9 cellular contexts compared by ENCODE assay signal in genomic region chr21:44455524-44456206, GRCh38. TPM values are rescaled to one million over a fixed set of nuclear protein-coding genes. Genes with fewer than 3 reads are reported as not detected.
DNase-seq lines count a peak whose midpoint lies in the region; ATAC-seq and TF ChIP-seq lines count a peak whose summit lies in the region.
"Had no signal": no experiment of that assay in that cellular context is flagged by ENCODE, and none has a peak within 500 bp of the region (broad histone marks: within the 10 kb centered on the region; RNA-seq: fewer than 3 reads in every experiment).

No MANE protein-coding gene starts in this region.

- H3K9me3 ChIP-seq in liver (ENCODE audit: control insufficient read depth in 4 of 4, low read length in 3 of 4) = no peaks in the 10 kb centered on the region

- TF ChIP-seq RAD21 in liver (IDR thresholded peaks at IDR 0.05) = peak in 1 of 2 donors; percentile 33

- POLR2A ChIA-PET in HEK293T (lab: Yijun Ruan, JAX) = interaction anchor here (0.6 to 1.4 kb wide), 3 partner anchors 24 to 117 kb away, joined by 3 to 6 read pairs (median 3); partner anchors contain the start of gene CFAP410

- H3K4me3 ChIP-seq in liver (ENCODE audit: low read depth in 1 of 3, low read length in 3 of 3) = peak overlapping the region; percentile 41 to 91 (median 68)
- H3K4me3 ChIP-seq: PC-9 had no signal

- no peak overlapping the region for H3K27ac Mint-ChIP-seq in central memory CD8-positive, alpha-beta T cell (ENCODE audit: low read depth)

- no peaks in the 10 kb centered on the region for H3K36me3 ChIP-seq in liver (ENCODE audit: control insufficient read depth in 4 of 4, insufficient read depth in 3 of 4, low read depth in 1 of 4, low read length in 3 of 4)

- peaks cover 21% of the 10 kb centered on the region for H3K27me3 Mint-ChIP-seq in central memory CD8-positive, alpha-beta T cell

- peak overlapping the region; percentile 69 to 94 for H3K27ac ChIP-seq in liver (ENCODE audit: low read depth in 1 of 2, low read length in 2 of 2)
- H3K27ac ChIP-seq: PC-9 had no signal

- H3K4me1 Mint-ChIP-seq in central memory CD8-positive, alpha-beta T cell = no peaks in the 10 kb centered on the region

- ATAC-seq in central memory CD8-positive, alpha-beta T cell (replicated peaks; ENCODE audit: extremely low read depth, poor library complexity, severe bottlenecking) = peak; percentile 54
- ATAC-seq in GM19035 (IDR thresholded peaks at IDR 0.05; ENCODE audit: unreplicated experiment) = no peak

- peaks cover 18 to 54% (median 36%) of the 10 kb centered on the region in 4 donors for H3K4me1 ChIP-seq in liver (ENCODE audit: control insufficient read depth in 4 of 4, insufficient read depth in 4 of 4, low read length in 3 of 4)

- H3K36me3 Mint-ChIP-seq in central memory CD8-positive, alpha-beta T cell (ENCODE audit: insufficient read depth) = peaks cover 4% of the 10 kb centered on the region

- peak overlapping the region; percentile 65 for H3K4me3 Mint-ChIP-seq in central memory CD8-positive, alpha-beta T cell

- peak; percentile 14 for DNase-seq in COLO829 (ENCODE audit: low spot score)
- peak; percentile 59 for DNase-seq in HEK293T (ENCODE audit: extremely low spot score)
- DNase-seq in RKO (ENCODE audit: low spot score) = peak; percentile 72
- DNase-seq in central memory CD8-positive, alpha-beta T cell (ENCODE audit: low spot score in 2 of 2) = no peak
- DNase-seq in stimulated activated CD8-positive, alpha-beta memory T cell treated with anti-CD3 and anti-CD28 coated beads, Interleukin-2, amount 100 ng/mL, for 48 hours (ENCODE audit: low read depth in 2 of 2) = peak; percentile 11 to 13
- no peak for DNase-seq in middle frontal gyrus (ENCODE audit: extremely low spot score, low spot score)

- H3K9ac ChIP-seq in liver (ENCODE audit: low read depth in 1 of 2, low read length in 2 of 2) = peak overlapping the region; percentile 59 to 82

- peaks cover 9% of the 10 kb centered on the region for H3K9me3 Mint-ChIP-seq in central memory CD8-positive, alpha-beta T cell

- TF ChIP-seq CTCF in liver (IDR thresholded peaks at IDR 0.05; ENCODE audit: low read depth, low read length, missing input control) = no peak

- H3K27me3 ChIP-seq in liver (ENCODE audit: control insufficient read depth in 4 of 4, insufficient read depth in 4 of 4, low read length in 3 of 4) = no peaks in the 10 kb centered on the region

- WGBS in liver = 2% methylated on average over 71 of the region's 71 CpGs

- CTCF ChIA-PET in HEK293T (lab: Yijun Ruan, JAX) = interaction anchor here (1.5 kb wide), 1 partner anchor 117 kb away, joined by 3 read pairs; no protein-coding TSS in a partner anchor

TF ChIP-seq in HEK293T, 16 proteins besides CTCF, POLR2A, EP300 and RAD21:
- TF ChIP-seq HDGF (IDR thresholded peaks at IDR 0.05; ENCODE audit: borderline replicate concordance) (no peak), NFRKB (IDR thresholded peaks at IDR 0.05) (no peak), ZNF384 (IDR thresholded peaks at IDR 0.05) (no peak), SP1 (IDR thresholded peaks at IDR 0.05) (no peak), L3MBTL2 (conservative IDR thresholded peaks at IDR 0.05) (0 out of 2 replicates have a peak, but pooled peaks have one; percentile 32)

TF ChIP-seq in liver, 16 proteins besides CTCF, POLR2A, EP300 and RAD21:
- TF ChIP-seq RXRA (IDR thresholded peaks at IDR 0.05) (no peak), FOXA1 (IDR thresholded peaks at IDR 0.05) (no peak), TAF1 (conservative IDR thresholded peaks at IDR 0.05) (no peak), JUND (IDR thresholded peaks at IDR 0.05) (no peak), EGR1 (IDR thresholded peaks at IDR 0.05; ENCODE audit: low read depth in 2 of 2) (no peak), ZBTB33 (IDR thresholded peaks at IDR 0.05) (no peak), FOXA2 (IDR thresholded peaks at IDR 0.05) (no peak), SP1 (IDR thresholded peaks at IDR 0.05) (peak; percentile 18), YY1 (IDR thresholded peaks at IDR 0.05) (peak; percentile 14), NR2F2 (IDR thresholded peaks at IDR 0.05) (no peak), GABPA (IDR thresholded peaks at IDR 0.05 in 1 of 2, conservative IDR thresholded peaks at IDR 0.05 in 1 of 2) (no peak), REST (IDR thresholded peaks at IDR 0.05) (no peak), HNF4A (conservative IDR thresholded peaks at IDR 0.05) (no peak), HNF4G (IDR thresholded peaks at IDR 0.05) (no peak)
- TF ChIP-seq, protein P1, sequence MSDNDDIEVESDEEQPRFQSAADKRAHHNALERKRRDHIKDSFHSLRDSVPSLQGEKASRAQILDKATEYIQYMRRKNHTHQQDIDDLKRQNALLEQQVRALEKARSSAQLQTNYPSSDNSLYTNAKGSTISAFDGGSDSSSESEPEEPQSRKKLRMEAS (IDR thresholded peaks at IDR 0.05) = no peak
- TF ChIP-seq, protein P2, sequence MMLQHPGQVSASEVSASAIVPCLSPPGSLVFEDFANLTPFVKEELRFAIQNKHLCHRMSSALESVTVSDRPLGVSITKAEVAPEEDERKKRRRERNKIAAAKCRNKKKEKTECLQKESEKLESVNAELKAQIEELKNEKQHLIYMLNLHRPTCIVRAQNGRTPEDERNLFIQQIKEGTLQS (IDR thresholded peaks at IDR 0.05) = no peak

RNA-seq across cellular contexts. Expression of gene LRRC3, which starts 0.4 kb away (rescaled TPM):
- total RNA-seq in liver = 10 to 100 TPM in 1 of 2 donors, 1 to 10 TPM in 1; 3.0 to 14.2 TPM
- 10 to 100 TPM in 1 of 2 donors, 1 to 10 TPM in 1; 3.9 to 11.1 TPM for polyA plus RNA-seq in liver

Comparison
In these comparisons a context has a peak if more than half of its experiments do, and no peak if none do; other contexts are left out.
1. DNase-seq: peak in COLO829 (single experiment), HEK293T (single experiment), RKO (single experiment) and stimulated activated CD8-positive, alpha-beta memory T cell treated with anti-CD3 and anti-CD28 coated beads, Interleukin-2, amount 100 ng/mL, for 48 hours (2 of 2); none in central memory CD8-positive, alpha-beta T cell (0 of 2) and middle frontal gyrus (single experiment).